Comparison of ENCODE assay signal across 14 cellular contexts in genomic region chr9:19998153-19998552, GRCh38.
A peak's percentile ranks its signal among the peaks of the same experiment; 100 is the strongest.
DNase-seq lines count a peak whose midpoint lies in the region; ATAC-seq and TF ChIP-seq lines count a peak whose summit lies in the region.
"Had no signal": no experiment of that assay in that cellular context is flagged by ENCODE, and none has a peak within 500 bp of the region (broad histone marks: within the 10 kb centered on the region; RNA-seq: fewer than 3 reads in every experiment).

No MANE protein-coding gene starts in this region.

- no peak overlapping the region for H3K4me3 ChIP-seq in testis
- no peak overlapping the region for H3K4me3 ChIP-seq in tibial nerve
- H3K4me3 ChIP-seq: lower lobe of right lung, thoracic aorta had no signal

- no peak for TF ChIP-seq EP300 in tibial nerve (IDR thresholded peaks at IDR 0.05)

- H3K36me3 ChIP-seq in testis (ENCODE audit: low read depth, missing control alignments): no peaks in the 10 kb centered on the region
- H3K36me3 ChIP-seq in tibial nerve: no peaks in the 10 kb centered on the region
- H3K36me3 ChIP-seq: lower lobe of right lung, thoracic aorta had no signal

- peaks cover 56% of the 10 kb centered on the region for H3K4me1 Mint-ChIP-seq in activated CD4-positive, alpha-beta memory T cell treated with anti-CD3 and anti-CD28 coated beads for 36 hours (ENCODE audit: low read depth)
- H3K4me1 Mint-ChIP-seq: endodermal cell had no signal

- CTCF ChIA-PET in activated CD4-positive, alpha-beta memory T cell treated with anti-CD3 and anti-CD28 coated beads for 36 hours (lab: Charles Lee): interaction anchor here (1.3 to 2.2 kb wide), 2 partner anchors 45 to 211 kb away, joined by 3 to 12 read pairs; no protein-coding TSS in a partner anchor

- H3K27ac ChIP-seq in testis: no peak overlapping the region
- no peak overlapping the region for H3K27ac ChIP-seq in tibial nerve
- H3K27ac ChIP-seq: 22Rv1, lower lobe of right lung, thoracic aorta had no signal

- peaks cover 9% of the 10 kb centered on the region for H3K36me3 Mint-ChIP-seq in activated CD4-positive, alpha-beta memory T cell treated with anti-CD3 and anti-CD28 coated beads for 36 hours

- H3K27me3 Mint-ChIP-seq in activated CD4-positive, alpha-beta memory T cell treated with anti-CD3 and anti-CD28 coated beads for 36 hours: no peaks in the 10 kb centered on the region

- POLR2A ChIA-PET in activated CD4-positive, alpha-beta memory T cell treated with anti-CD3 and anti-CD28 coated beads for 36 hours (lab: Charles Lee): interaction anchor here (0.6 to 3.0 kb wide), 4 partner anchors 18 to 211 kb away, joined by 3 to 25 read pairs (median 4); no protein-coding TSS in a partner anchor

- TF ChIP-seq CTCF in testis (IDR thresholded peaks at IDR 0.05) (no peak), tibial nerve (IDR thresholded peaks at IDR 0.05) (no peak)

- H3K4me3 Mint-ChIP-seq in activated CD4-positive, alpha-beta memory T cell treated with anti-CD3 and anti-CD28 coated beads for 36 hours: no peak overlapping the region
- H3K4me3 Mint-ChIP-seq: endodermal cell, H9 had no signal

- ATAC-seq in HG03175 (IDR thresholded peaks at IDR 0.05; ENCODE audit: unreplicated experiment) (peak; percentile 26), left colon (peak; percentile 39)
- ATAC-seq: lower lobe of right lung had no signal

- H3K4me1 ChIP-seq in testis: no peaks in the 10 kb centered on the region
- no peaks in the 10 kb centered on the region for H3K4me1 ChIP-seq in tibial nerve
- H3K4me1 ChIP-seq: lower lobe of right lung had no signal

- no peaks in the 10 kb centered on the region for H3K27me3 ChIP-seq in testis
- H3K27me3 ChIP-seq in tibial nerve: no peaks in the 10 kb centered on the region

- intact Hi-C loops in activated CD4-positive, alpha-beta memory T cell treated with anti-CD3 and anti-CD28 coated beads for 36 hours (cut with micrococcal nuclease): loop anchor here (2.0 to 10.0 kb wide), 5 partner anchors 561 to 1337 kb away; partner anchors contain the start of genes KLHL9, MLLT3 and RRAGA
- intact Hi-C loops in left colon (cut with DNase I, micrococcal nuclease): no loop called here
- intact Hi-C loops in testis (cut with DNase I; ENCODE audit: low total_unique reads): no loop called here

- no peak for TF ChIP-seq POLR2A in testis (IDR thresholded peaks at IDR 0.05)
- TF ChIP-seq POLR2A in tibial nerve (IDR thresholded peaks at IDR 0.05): no peak

- H3K27ac Mint-ChIP-seq in activated CD4-positive, alpha-beta memory T cell treated with anti-CD3 and anti-CD28 coated beads for 36 hours: peak overlapping the region; percentile 88
- H3K27ac Mint-ChIP-seq: endodermal cell, H9 had no signal

- DNase-seq in DMS 273 (lab: John Stamatoyannopoulos, UW; ENCODE audit: unreplicated experiment): peak; percentile 17
- no peak for DNase-seq in DMS 273 treated with DMSO at 0.1 percent for 48 hours (lab: John Stamatoyannopoulos, UW)
- DNase-seq in activated CD4-positive, alpha-beta memory T cell treated with anti-CD3 and anti-CD28 coated beads for 36 hours: peak; percentile 39
- DNase-seq in left colon: no peak
- no peak for DNase-seq in testis
- DNase-seq in NCI-H1092 treated with DMSO at 0.1 percent for 48 hours (lab: John Stamatoyannopoulos, UW): no peak
- no peak for DNase-seq in tibial nerve (ENCODE audit: low spot score in 2 of 2)
- DNase-seq: endodermal cell, H9, lower lobe of right lung, small intestine had no signal

- H3K9me3 Mint-ChIP-seq in activated CD4-positive, alpha-beta memory T cell treated with anti-CD3 and anti-CD28 coated beads for 36 hours: no peaks in the 10 kb centered on the region
- H3K9me3 Mint-ChIP-seq: endodermal cell, H9 had no signal

- WGBS in testis, 2 donors: 74 to 80% methylated on average over 2 of the region's 2 CpGs
- WGBS in tibial nerve, 2 donors: 49 to 51% methylated on average over 2 of the region's 2 CpGs

- H3K9me3 ChIP-seq in testis (no peaks in the 10 kb centered on the region), tibial nerve (no peaks in the 10 kb centered on the region)
- H3K9me3 ChIP-seq: lower lobe of right lung, thoracic aorta had no signal

Comparison
In these comparisons a context has a peak if more than half of its experiments do, and no peak if none do; other contexts are left out.
1. DNase-seq: peak in DMS 273 (single experiment) and activated CD4-positive, alpha-beta memory T cell treated with anti-CD3 and anti-CD28 coated beads for 36 hours (single experiment); none in DMS 273 treated with DMSO at 0.1 percent for 48 hours (single experiment), left colon (0 of 2), testis (single experiment), NCI-H1092 treated with DMSO at 0.1 percent for 48 hours (single experiment) and tibial nerve (0 of 2).